16 cellular contexts compared by ENCODE assay signal in genomic region chr11:119907122-119907933, GRCh38.
DNase-seq lines count a peak whose midpoint lies in the region; FAIRE-seq and TF ChIP-seq lines count a peak whose summit lies in the region.
"Had no signal": no experiment of that assay in that cellular context is flagged by ENCODE, and none has a peak within 500 bp of the region (broad histone marks: within the 10 kb centered on the region; RNA-seq: fewer than 3 reads in every experiment).

No MANE protein-coding gene starts in this region.

- WGBS in esophagus muscularis mucosa, result 62% methylated on average over 12 of the region's 12 CpGs

- no peak for FAIRE-seq in RCC 7860 (lab: Jason Lieb, UNC)
- FAIRE-seq: GM12878 had no signal

- H3K36me3 Mint-ChIP-seq in progenitor cell of endocrine pancreas (ENCODE audit: insufficient read depth), result no peaks in the 10 kb centered on the region

- H3K27me3 Mint-ChIP-seq in progenitor cell of endocrine pancreas, result no peaks in the 10 kb centered on the region

- no peak overlapping the region for H3K27ac ChIP-seq in esophagus muscularis mucosa (replicated peaks in 1 of 4)
- H3K27ac ChIP-seq: epithelial cell of prostate, suprapubic skin had no signal

- peaks cover 0 to 58% (median 0%) of the 10 kb centered on the region in 4 donors for H3K27me3 ChIP-seq in esophagus muscularis mucosa

- no peak for TF ChIP-seq EP300 in esophagus muscularis mucosa (IDR thresholded peaks at IDR 0.05)

- peak overlapping the region; percentile 95 for H3K27ac Mint-ChIP-seq in progenitor cell of endocrine pancreas
- H3K27ac Mint-ChIP-seq: activated CD4-positive, alpha-beta T cell treated with anti-CD3 and anti-CD28 coated beads, Interleukin-2, amount 10 ng/mL, durations not matched to agents 24 days and 14 days; T-helper 17 cell had no signal

- no peaks in the 10 kb centered on the region for H3K36me3 ChIP-seq in esophagus muscularis mucosa
- H3K36me3 ChIP-seq: suprapubic skin had no signal

- no peaks in the 10 kb centered on the region for H3K9me3 Mint-ChIP-seq in progenitor cell of endocrine pancreas (ENCODE audit: low read depth)
- H3K9me3 Mint-ChIP-seq: activated CD4-positive, alpha-beta T cell treated with anti-CD3 and anti-CD28 coated beads, Interleukin-2, amount 10 ng/mL, durations not matched to agents 24 days and 14 days had no signal

- peak; percentile 36 for DNase-seq in D341Med (ENCODE audit: low spot score)
- peak; percentile 98 for DNase-seq in NCI-H69 (lab: John Stamatoyannopoulos, UW)
- DNase-seq in islet precursor cell, result peak; percentile 92
- DNase-seq in progenitor cell of endocrine pancreas (ENCODE audit: low spot score, unreplicated experiment), result peak; percentile 51
- DNase-seq in RCC 7860 (ENCODE audit: low spot score), result no peak
- DNase-seq in esophagus muscularis mucosa (ENCODE audit: extremely low spot score), result no peak
- no peak for DNase-seq in mesenteric fat pad (ENCODE audit: low spot score)
- no peak for DNase-seq in NCI-H1105 treated with DMSO at 0.1 percent for 48 hours (lab: John Stamatoyannopoulos, UW)
- DNase-seq: activated CD4-positive, alpha-beta T cell treated with anti-CD3 and anti-CD28 coated beads, Interleukin-2, amount 10 ng/mL, durations not matched to agents 24 days and 14 days; activated T-cell treated with anti-CD3 and anti-CD28 coated beads, Interleukin-2, amount 50 U/mL, for 48 hours; NCI-H446 treated with DMSO at 0.1 percent for 48 hours; stimulated activated CD4-positive, alpha-beta T cell treated with anti-CD3 and anti-CD28 coated beads, Interleukin-12 subunit alpha, Interleukin-12 subunit beta, amount 100 ng/mL, for 4 hours; T-helper 17 cell had no signal

- no peak for TF ChIP-seq POLR2A in esophagus muscularis mucosa (IDR thresholded peaks at IDR 0.05; ENCODE audit: low read depth)

- TF ChIP-seq CTCF in progenitor cell of endocrine pancreas (IDR thresholded peaks at IDR 0.05; ENCODE audit: unreplicated experiment) (no peak), esophagus muscularis mucosa (IDR thresholded peaks at IDR 0.05) (no peak)

- H3K4me1 ChIP-seq in esophagus muscularis mucosa, result no peaks in the 10 kb centered on the region

- H3K4me1 Mint-ChIP-seq in progenitor cell of endocrine pancreas (ENCODE audit: low read depth), result peaks cover 70% of the 10 kb centered on the region
- H3K4me1 Mint-ChIP-seq: activated CD4-positive, alpha-beta T cell treated with anti-CD3 and anti-CD28 coated beads, Interleukin-2, amount 10 ng/mL, durations not matched to agents 24 days and 14 days; T-helper 17 cell had no signal

- intact Hi-C loops in esophagus muscularis mucosa (cut with DNase I), result no loop called here

- no peaks in the 10 kb centered on the region for H3K9me3 ChIP-seq in esophagus muscularis mucosa
- H3K9me3 ChIP-seq: suprapubic skin had no signal

- peak overlapping the region; percentile 46 for H3K4me3 Mint-ChIP-seq in progenitor cell of endocrine pancreas (ENCODE audit: low read depth)
- H3K4me3 Mint-ChIP-seq: activated CD4-positive, alpha-beta T cell treated with anti-CD3 and anti-CD28 coated beads, Interleukin-2, amount 10 ng/mL, durations not matched to agents 24 days and 14 days; T-helper 17 cell had no signal

- H3K4me3 ChIP-seq in esophagus muscularis mucosa, result no peak overlapping the region
- H3K4me3 ChIP-seq: GM12878, suprapubic skin had no signal

Comparison
In these comparisons a context has a peak if more than half of its experiments do, and no peak if none do; other contexts are left out.
1. DNase-seq: peak in D341Med (single experiment), NCI-H69 (single experiment), islet precursor cell (single experiment) and progenitor cell of endocrine pancreas (single experiment); none in RCC 7860 (single experiment), esophagus muscularis mucosa (single experiment), mesenteric fat pad (single experiment) and NCI-H1105 treated with DMSO at 0.1 percent for 48 hours (single experiment).